In the genomic region with DNA sequence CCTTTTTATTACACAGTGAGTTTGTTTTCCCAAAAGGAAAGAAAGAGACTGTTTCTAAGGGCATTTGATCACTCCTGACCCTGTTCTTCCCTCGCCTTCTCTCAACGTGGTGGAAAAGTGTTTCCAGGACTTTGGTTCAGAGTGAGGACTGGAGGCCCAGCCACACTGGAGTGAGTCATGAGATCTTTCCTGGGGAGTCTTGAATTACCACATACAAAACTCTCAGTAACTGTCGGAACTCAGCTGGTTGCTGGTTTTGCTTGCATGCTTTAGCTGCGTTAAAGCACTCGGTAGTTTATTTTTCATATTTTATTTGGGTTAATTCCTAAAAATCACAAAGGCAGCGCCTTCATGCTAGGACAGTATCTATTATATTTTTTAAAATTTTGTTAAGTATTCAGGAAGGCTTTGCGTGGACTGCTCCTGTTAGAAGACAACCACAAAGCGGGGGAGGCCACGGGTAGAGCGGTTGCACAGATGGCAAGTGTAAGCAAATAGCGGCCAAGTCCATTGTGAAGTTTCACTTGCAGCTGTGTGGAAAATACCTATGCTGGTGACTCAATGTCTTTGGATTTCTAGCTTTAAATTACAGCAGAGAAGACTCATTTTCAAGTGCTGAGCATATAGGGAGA, we compare ENCODE assay signal across 9 cellular contexts.
DNase-seq lines count a peak whose midpoint lies in the region; ATAC-seq and TF ChIP-seq lines count a peak whose summit lies in the region.
"Had no signal": no experiment of that assay in that cellular context is flagged by ENCODE, and none has a peak within 500 bp of the region (broad histone marks: within the 10 kb centered on the region; RNA-seq: fewer than 3 reads in every experiment).

No MANE protein-coding gene starts in this region.

- intact Hi-C loops in prostate gland (cut with DNase I): loop anchor here (5.0 kb wide), 1 partner anchor 125 kb away; no protein-coding TSS in a partner anchor

- H3K27me3 ChIP-seq in skeletal muscle satellite cell (ENCODE audit: control insufficient read depth, insufficient read depth, low read length) (no peaks in the 10 kb centered on the region), prostate gland (replicated peaks; ENCODE audit: insufficient read depth) (no peaks in the 10 kb centered on the region)

- peak overlapping the region in 1 of 2 donors; percentile 19 for H3K27ac ChIP-seq in prostate gland

- DNase-seq in OCI-M1 (lab: John Stamatoyannopoulos, UW): peak; percentile 61
- peak; percentile 93 for DNase-seq in fibroblast of villous mesenchyme (ENCODE audit: low read depth)
- no peak for DNase-seq in prostate gland (ENCODE audit: low spot score)
- DNase-seq in stimulated activated naive CD4-positive, alpha-beta T cell (lab: John Stamatoyannopoulos, UW): no peak
- DNase-seq in activated CD4-positive, CD25-positive, alpha-beta regulatory T cell treated with anti-CD3 and anti-CD28 coated beads, Interleukin-2, amount 50 U/mL, for 72 hours: no peak
- DNase-seq: H9 had no signal

- H3K4me2 ChIP-seq in skeletal muscle satellite cell (ENCODE audit: low read length): peak overlapping the region; percentile 77

- H3K36me3 ChIP-seq in skeletal muscle satellite cell (ENCODE audit: insufficient read depth, low read length): no peaks in the 10 kb centered on the region
- H3K36me3 ChIP-seq in prostate gland: no peaks in the 10 kb centered on the region

- TF ChIP-seq CTCF in fibroblast of villous mesenchyme (IDR thresholded peaks at IDR 0.05; ENCODE audit: insufficient read depth, low read depth, low read length): no peak
- no peak for TF ChIP-seq CTCF in prostate gland (IDR thresholded peaks at IDR 0.05)

- H3K9ac ChIP-seq in skeletal muscle satellite cell (ENCODE audit: low read depth, low read length): peak overlapping the region; percentile 57

- TF ChIP-seq POLR2A in prostate gland (IDR thresholded peaks at IDR 0.05): no peak

- ATAC-seq in HG03280 (IDR thresholded peaks at IDR 0.05; ENCODE audit: unreplicated experiment): no peak

- H3K4me3 ChIP-seq in GM08714 (ENCODE audit: low read length): peak overlapping the region; percentile 25; the same call in 1 of the 2 replicates
- H3K4me3 ChIP-seq in fibroblast of villous mesenchyme (ENCODE audit: low read depth, low read length): peak overlapping the region; percentile 33
- peak overlapping the region; percentile 58 for H3K4me3 ChIP-seq in skeletal muscle satellite cell (ENCODE audit: low read length)
- no peak overlapping the region for H3K4me3 ChIP-seq in prostate gland

- H3K9me3 ChIP-seq in skeletal muscle satellite cell (replicated peaks; ENCODE audit: low read length) (no peaks in the 10 kb centered on the region), prostate gland (no peaks in the 10 kb centered on the region)

- WGBS in prostate gland: 65% methylated on average over 11 of the region's 11 CpGs

- H3K4me1 ChIP-seq in skeletal muscle satellite cell (ENCODE audit: control insufficient read depth, insufficient read depth, low read length) (peaks cover 34% of the 10 kb centered on the region), prostate gland (replicated peaks) (no peaks in the 10 kb centered on the region)

Comparison
In these comparisons a context has a peak if more than half of its experiments do, and no peak if none do; other contexts are left out.
1. H3K4me3 ChIP-seq: peak in GM08714 (single experiment), fibroblast of villous mesenchyme (single experiment) and skeletal muscle satellite cell (single experiment); none in prostate gland (0 of 2).
2. DNase-seq: peak in OCI-M1 (single experiment) and fibroblast of villous mesenchyme (single experiment); none in prostate gland (single experiment), stimulated activated naive CD4-positive, alpha-beta T cell (0 of 6) and activated CD4-positive, CD25-positive, alpha-beta regulatory T cell treated with anti-CD3 and anti-CD28 coated beads, Interleukin-2, amount 50 U/mL, for 72 hours (single experiment).